Comparison of ENCODE assay signal across 8 cellular contexts in the genomic region with DNA sequence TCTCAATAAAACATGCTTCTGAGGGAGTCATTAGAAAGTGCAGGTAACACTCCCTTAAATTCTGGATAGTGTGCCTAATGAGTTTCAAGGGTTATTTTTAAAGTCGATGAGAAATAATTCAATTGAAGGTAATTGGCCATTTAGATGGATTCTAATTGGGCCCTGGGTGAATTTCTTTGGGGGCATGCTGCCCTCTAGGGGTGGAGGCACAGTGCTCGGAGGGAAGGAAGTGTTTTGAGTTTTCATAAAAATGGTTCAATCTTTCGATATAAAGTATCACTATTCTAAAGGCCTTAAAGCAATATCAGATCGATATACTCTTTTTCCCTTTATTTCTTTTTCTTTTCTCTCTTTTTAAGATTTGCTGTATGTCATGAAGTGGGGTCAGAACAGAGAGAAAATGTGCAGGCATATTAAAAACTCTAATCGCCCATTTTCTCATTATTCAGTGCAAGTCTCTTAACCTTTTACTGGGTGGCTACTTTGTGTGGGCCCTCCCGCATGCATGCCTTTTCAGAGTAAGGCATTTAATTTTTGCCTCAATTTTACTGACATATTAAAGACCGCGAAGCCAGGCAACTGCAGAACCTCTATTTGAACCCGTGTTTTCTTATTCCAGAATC. TPM values are rescaled to one million over a fixed set of nuclear protein-coding genes. Genes with fewer than 3 reads are reported as not detected.
DNase-seq lines count a peak whose midpoint lies in the region; ATAC-seq, FAIRE-seq and TF ChIP-seq lines count a peak whose summit lies in the region.

No MANE protein-coding gene starts in this region.

- peak; percentile 63 for DNase-seq in AG08396 (ENCODE audit: low spot score)
- DNase-seq in NCI-H146 (lab: John Stamatoyannopoulos, UW), result peak; percentile 16
- DNase-seq in activated naive CD4-positive, alpha-beta T cell treated with anti-CD3 and anti-CD28 coated beads for 36 hours, result peak; percentile 55
- DNase-seq in kidney, result no peak
- no peak for DNase-seq in upper lobe of right lung

- H3K27me3 Mint-ChIP-seq in activated naive CD4-positive, alpha-beta T cell treated with anti-CD3 and anti-CD28 coated beads for 36 hours (ENCODE audit: low read depth), result peaks cover 17% of the 10 kb centered on the region

- H3K9me3 Mint-ChIP-seq in activated naive CD4-positive, alpha-beta T cell treated with anti-CD3 and anti-CD28 coated beads for 36 hours, result no peaks in the 10 kb centered on the region

- CTCF ChIA-PET in activated naive CD4-positive, alpha-beta T cell treated with anti-CD3 and anti-CD28 coated beads for 36 hours (lab: Charles Lee), result interaction anchor here (1.3 to 4.9 kb wide), 6 partner anchors 8 to 487 kb away, joined by 4 to 34 read pairs (median 18); no protein-coding TSS in a partner anchor

- no peaks in the 10 kb centered on the region for H3K9me3 ChIP-seq in kidney (ENCODE audit: control insufficient read depth in 1 of 2, low read length in 2 of 2)
- no peaks in the 10 kb centered on the region for H3K9me3 ChIP-seq in upper lobe of right lung

- H3K36me3 ChIP-seq in kidney (ENCODE audit: control insufficient read depth in 1 of 2, insufficient read depth in 2 of 2, low read length in 2 of 2) (no peaks in the 10 kb centered on the region), upper lobe of right lung (no peaks in the 10 kb centered on the region)

- H3K36me3 Mint-ChIP-seq in activated naive CD4-positive, alpha-beta T cell treated with anti-CD3 and anti-CD28 coated beads for 36 hours (ENCODE audit: low read depth), result no peaks in the 10 kb centered on the region

- H3K27ac ChIP-seq in kidney (ENCODE audit: low read depth in 2 of 2, low read length in 2 of 2) (no peak overlapping the region), upper lobe of right lung (no peak overlapping the region)

- TF ChIP-seq CTCF in GM12872 (IDR thresholded peaks at IDR 0.05; ENCODE audit: insufficient read depth, low read depth, low read length), result peak; percentile 75
- TF ChIP-seq CTCF in kidney (IDR thresholded peaks at IDR 0.05; ENCODE audit: borderline replicate concordance, extremely low read depth, insufficient read depth), result peak; percentile 60
- peak; percentile 72 for TF ChIP-seq CTCF in upper lobe of right lung (IDR thresholded peaks at IDR 0.05)

- H3K4me1 ChIP-seq in kidney (ENCODE audit: control insufficient read depth in 1 of 2, insufficient read depth in 1 of 2, low read depth in 1 of 2, low read length in 2 of 2) (no peaks in the 10 kb centered on the region), upper lobe of right lung (no peaks in the 10 kb centered on the region)

- no peak overlapping the region for H3K4me3 Mint-ChIP-seq in activated naive CD4-positive, alpha-beta T cell treated with anti-CD3 and anti-CD28 coated beads for 36 hours

- intact Hi-C loops in activated naive CD4-positive, alpha-beta T cell treated with anti-CD3 and anti-CD28 coated beads for 36 hours (cut with micrococcal nuclease), result loop anchor here (1.0 to 10.0 kb wide), 4 partner anchors 183 to 674 kb away; no protein-coding TSS in a partner anchor
- intact Hi-C loops in kidney (cut with DNase I) (no loop called here), upper lobe of right lung (cut with DNase I) (no loop called here)

- peak; percentile 45 for FAIRE-seq in kidney (lab: Jason Lieb, UNC)

- H3K9ac ChIP-seq in kidney (ENCODE audit: low read length in 2 of 2), result no peak overlapping the region

- H3K4me3 ChIP-seq in kidney (ENCODE audit: low read length in 2 of 2) (no peak overlapping the region), upper lobe of right lung (no peak overlapping the region)

- H3K27ac Mint-ChIP-seq in activated naive CD4-positive, alpha-beta T cell treated with anti-CD3 and anti-CD28 coated beads for 36 hours, result no peak overlapping the region

- no peaks in the 10 kb centered on the region for H3K4me1 Mint-ChIP-seq in activated naive CD4-positive, alpha-beta T cell treated with anti-CD3 and anti-CD28 coated beads for 36 hours (ENCODE audit: low read depth)

- ATAC-seq in upper lobe of right lung (peak; percentile 63), HG03565 (IDR thresholded peaks at IDR 0.05; ENCODE audit: unreplicated experiment) (no peak), GM18517 (IDR thresholded peaks at IDR 0.05; ENCODE audit: unreplicated experiment) (no peak)

- peaks cover 7% of the 10 kb centered on the region for H3K27me3 ChIP-seq in upper lobe of right lung

RNA-seq across cellular contexts. Expression of gene NKX2-8, which starts 25.5 kb away (rescaled TPM):
- total RNA-seq in activated naive CD4-positive, alpha-beta T cell treated with anti-CD3 and anti-CD28 coated beads for 36 hours, result not detected
- not detected for total RNA-seq in kidney
- not detected for polyA plus RNA-seq in kidney (ENCODE audit: insufficient read depth, low read depth, low replicate concordance)
- total RNA-seq in upper lobe of right lung, result 0.43 TPM

RNA-seq across cellular contexts. Expression of gene NKX2-1, which starts 36.9 kb away (rescaled TPM):
- total RNA-seq in activated naive CD4-positive, alpha-beta T cell treated with anti-CD3 and anti-CD28 coated beads for 36 hours, result not detected
- total RNA-seq in kidney (not detected), upper lobe of right lung (177 TPM)
- not detected for polyA plus RNA-seq in kidney (ENCODE audit: insufficient read depth, low read depth, low replicate concordance)

Comparison
In these comparisons a context has a peak if more than half of its experiments do, and no peak if none do; other contexts are left out.
1. DNase-seq: peak in AG08396 (single experiment), NCI-H146 (single experiment) and activated naive CD4-positive, alpha-beta T cell treated with anti-CD3 and anti-CD28 coated beads for 36 hours (single experiment); none in kidney (single experiment) and upper lobe of right lung (single experiment).
2. RNA of gene NKX2-1, which starts 36.9 kb away (total RNA-seq): 177 TPM in upper lobe of right lung (single experiment); not detected in activated naive CD4-positive, alpha-beta T cell treated with anti-CD3 and anti-CD28 coated beads for 36 hours and not detected in kidney (single experiment); every median in the first group is over 100 times any median in the second.
3. Peak in every context shown above with its lines, with median percentiles within 50 percentile points of each other: CTCF ChIP-seq.